ENCODE assay signal across 23 cellular contexts in genomic region chr2:165391791-165392190, GRCh38.
DNase-seq lines count a peak whose midpoint lies in the region; FAIRE-seq and TF ChIP-seq lines count a peak whose summit lies in the region.
"Had no signal": no experiment of that assay in that cellular context is flagged by ENCODE, and none has a peak within 500 bp of the region (broad histone marks: within the 10 kb centered on the region; RNA-seq: fewer than 3 reads in every experiment).

No MANE protein-coding gene starts in this region.

- no peaks in the 10 kb centered on the region for H4K20me1 ChIP-seq in MM.1S (ENCODE audit: insufficient read depth, low read length)
- H4K20me1 ChIP-seq: BLaER1 had no signal

- H3K79me2 ChIP-seq in MM.1S (ENCODE audit: low read length) = no peaks in the 10 kb centered on the region

- H3K36me3 ChIP-seq in MM.1S (replicated peaks; ENCODE audit: insufficient read depth, low read length) = no peaks in the 10 kb centered on the region
- H3K36me3 ChIP-seq: BLaER1, SJSA1 had no signal

- H3K27me3 ChIP-seq in MM.1S (replicated peaks; ENCODE audit: insufficient read depth, low read length) = no peaks in the 10 kb centered on the region
- H3K27me3 ChIP-seq: BLaER1, SJSA1 had no signal

- peak overlapping the region; percentile 21; the same call in 1 of the 2 replicates for H2AFZ ChIP-seq in MM.1S (ENCODE audit: low read length)
- H2AFZ ChIP-seq: PC-9 had no signal

- no peak overlapping the region for H3K27ac ChIP-seq in MM.1S (ENCODE audit: low read length)
- H3K27ac ChIP-seq: BLaER1, HL-60, PC-9, SJSA1 had no signal

- H3K4me3 Mint-ChIP-seq in activated CD4-positive, alpha-beta T cell treated with anti-CD3 and anti-CD28 coated beads, Interleukin-2, amount 10 ng/mL, durations not matched to agents 24 days and 14 days = peak overlapping the region; percentile 1
- H3K4me3 Mint-ChIP-seq in immature natural killer cell (peak overlapping the region; percentile 14 to 49 (median 24)), mesothelial cell of epicardium (no peak overlapping the region)
- H3K4me3 Mint-ChIP-seq: CD4-positive, CD25-positive, alpha-beta regulatory T cell had no signal

- FAIRE-seq in D721Med (lab: Jason Lieb, UNC) (peak; percentile 11), H54 (lab: Jason Lieb, UNC) (no peak)
- FAIRE-seq: G401.6, H1 had no signal

- no peak for DNase-seq in activated CD4-positive, alpha-beta T cell treated with anti-CD3 and anti-CD28 coated beads, Interleukin-2, amount 10 ng/mL, durations not matched to agents 24 days and 14 days
- DNase-seq in activated CD4-positive, alpha-beta T cell treated with anti-CD3 and anti-CD28 coated beads, Interleukin-2, amount 50 U/mL, for 48 hours = no peak
- DNase-seq in D721Med (ENCODE audit: insufficient read length, low spot score) = no peak
- DNase-seq in MM.1S = peak; percentile 52
- DNase-seq in immature natural killer cell = no peak
- DNase-seq in hepatic stellate cell (ENCODE audit: low spot score) = no peak
- no peak for DNase-seq in mesothelial cell of epicardium (ENCODE audit: low spot score in 2 of 2, unreplicated experiment in 2 of 2)
- DNase-seq in H54 (ENCODE audit: insufficient read length, low spot score) = no peak
- DNase-seq: DMS53; Kasumi-1; NCI-H1105 treated with DMSO at 0.1 percent for 48 hours; NCI-H2107; NCI-H446; NCI-H524 treated with DMSO at 0.1 percent for 48 hours; NCI-H774; NK-92 treated with Interleukin-12 subunit alpha and Interleukin-12 subunit beta, amount 100 ng/mL, for 24 hours; PC-9 had no signal

- intact Hi-C loops in activated CD4-positive, alpha-beta T cell treated with anti-CD3 and anti-CD28 coated beads, Interleukin-2, amount 10 ng/mL, durations not matched to agents 24 days and 14 days (cut with micrococcal nuclease) = no loop called here

- H3K4me1 ChIP-seq in MM.1S (ENCODE audit: low read length) = no peaks in the 10 kb centered on the region
- H3K4me1 ChIP-seq: BLaER1, SJSA1 had no signal

- H3K27me3 Mint-ChIP-seq in activated CD4-positive, alpha-beta T cell treated with anti-CD3 and anti-CD28 coated beads, Interleukin-2, amount 10 ng/mL, durations not matched to agents 24 days and 14 days = peaks cover 16% of the 10 kb centered on the region
- H3K27me3 Mint-ChIP-seq in immature natural killer cell (ENCODE audit: low read depth in 3 of 3) = peaks cover 0 to 6% (median 0%) of the 10 kb centered on the region in 3 donors
- peaks cover 9% of the 10 kb centered on the region for H3K27me3 Mint-ChIP-seq in mesothelial cell of epicardium (ENCODE audit: low read depth)

- H3F3A ChIP-seq in MM.1S (ENCODE audit: insufficient read depth, low read length) = no peaks in the 10 kb centered on the region

- H3K4me3 ChIP-seq in MM.1S (ENCODE audit: low read length) = peak overlapping the region; percentile 33; the same call in 1 of the 2 replicates
- H3K4me3 ChIP-seq: BLaER1, PC-9, SJSA1 had no signal

- TF ChIP-seq POLR2A in H54 (IDR thresholded peaks at IDR 0.05; ENCODE audit: low read depth, low read length) = no peak

- H3K9me3 Mint-ChIP-seq in activated CD4-positive, alpha-beta T cell treated with anti-CD3 and anti-CD28 coated beads, Interleukin-2, amount 10 ng/mL, durations not matched to agents 24 days and 14 days = no peaks in the 10 kb centered on the region
- H3K9me3 Mint-ChIP-seq in immature natural killer cell = no peaks in the 10 kb centered on the region
- no peaks in the 10 kb centered on the region for H3K9me3 Mint-ChIP-seq in mesothelial cell of epicardium
- H3K9me3 Mint-ChIP-seq: CD4-positive, CD25-positive, alpha-beta regulatory T cell had no signal

- no peak overlapping the region; the same call in 1 of the 2 replicates for H3K9ac ChIP-seq in MM.1S (ENCODE audit: low read length)
- H3K9ac ChIP-seq: BLaER1 had no signal

- no peaks in the 10 kb centered on the region for H3K36me3 Mint-ChIP-seq in activated CD4-positive, alpha-beta T cell treated with anti-CD3 and anti-CD28 coated beads, Interleukin-2, amount 10 ng/mL, durations not matched to agents 24 days and 14 days (ENCODE audit: low read depth)
- no peaks in the 10 kb centered on the region for H3K36me3 Mint-ChIP-seq in immature natural killer cell
- no peaks in the 10 kb centered on the region for H3K36me3 Mint-ChIP-seq in mesothelial cell of epicardium
- H3K36me3 Mint-ChIP-seq: CD4-positive, CD25-positive, alpha-beta regulatory T cell had no signal

- no peaks in the 10 kb centered on the region for H3K9me3 ChIP-seq in MM.1S (replicated peaks; ENCODE audit: insufficient read depth, low read length)
- H3K9me3 ChIP-seq: BLaER1, SJSA1 had no signal

- peaks cover 10% of the 10 kb centered on the region for H3K4me1 Mint-ChIP-seq in activated CD4-positive, alpha-beta T cell treated with anti-CD3 and anti-CD28 coated beads, Interleukin-2, amount 10 ng/mL, durations not matched to agents 24 days and 14 days
- H3K4me1 Mint-ChIP-seq in immature natural killer cell (peaks cover 12 to 19% of the 10 kb centered on the region in 2 donors), mesothelial cell of epicardium (peaks cover 2% of the 10 kb centered on the region)

- no peaks in the 10 kb centered on the region for H3K9me2 ChIP-seq in MM.1S (replicated peaks; ENCODE audit: insufficient read depth, low read length)

- TF ChIP-seq CTCF in D721Med (IDR thresholded peaks at IDR 0.05; ENCODE audit: insufficient read depth, missing control alignments) = no peak
- no peak for TF ChIP-seq CTCF in MM.1S (IDR thresholded peaks at IDR 0.05; ENCODE audit: low read length)
- no peak for TF ChIP-seq CTCF in mesothelial cell of epicardium (IDR thresholded peaks at IDR 0.05; ENCODE audit: unreplicated experiment)

- no peak overlapping the region for H3K27ac Mint-ChIP-seq in activated CD4-positive, alpha-beta T cell treated with anti-CD3 and anti-CD28 coated beads, Interleukin-2, amount 10 ng/mL, durations not matched to agents 24 days and 14 days
- H3K27ac Mint-ChIP-seq in immature natural killer cell = peak overlapping the region in 2 of 6 donors; percentile 62 to 78
- H3K27ac Mint-ChIP-seq in mesothelial cell of epicardium = no peak overlapping the region
- H3K27ac Mint-ChIP-seq: CD4-positive, CD25-positive, alpha-beta regulatory T cell had no signal

- peak overlapping the region; percentile 51; the same call in 1 of the 2 replicates for H3K4me2 ChIP-seq in MM.1S (ENCODE audit: low read depth, low read length)
- H3K4me2 ChIP-seq: BLaER1, PC-9 had no signal
